In the genomic region with DNA sequence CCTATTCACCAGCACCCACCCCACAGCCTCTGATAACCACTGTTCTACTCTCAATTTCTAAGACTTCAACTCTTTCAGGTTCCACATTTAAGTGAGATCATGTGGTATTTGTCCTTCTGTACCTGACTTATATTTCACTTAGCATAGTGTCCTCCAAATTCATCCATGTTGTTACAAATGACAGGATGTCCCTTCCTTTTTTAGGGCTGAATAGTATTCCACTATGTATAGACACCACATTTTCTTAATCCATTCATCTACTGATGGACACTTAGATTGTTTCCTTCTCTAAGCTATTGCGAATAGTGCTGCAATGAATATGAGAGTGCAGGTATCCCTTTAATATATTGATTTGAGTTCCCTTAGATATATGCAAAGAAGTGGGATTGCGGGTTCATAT, we compare ENCODE assay signal across 8 cellular contexts.
"Had no signal": no experiment of that assay in that cellular context is flagged by ENCODE, and none has a peak within 500 bp of the region (broad histone marks: within the 10 kb centered on the region; RNA-seq: fewer than 3 reads in every experiment).

No MANE protein-coding gene starts in this region.

- ATAC-seq: GM12878 had no signal

- FAIRE-seq: G401.6, GM12878, GM12891, GM12892, GM18507, GM19239 had no signal

- H3K4me3 ChIP-seq: GM12878 had no signal

- DNase-seq: GDM1, GF-D8 had no signal
